13 cellular contexts compared by ENCODE assay signal in genomic region chr20:56443654-56444540, GRCh38. TPM values are rescaled to one million over a fixed set of nuclear protein-coding genes. Genes with fewer than 3 reads are reported as not detected.
A peak's percentile ranks its signal among the peaks of the same experiment; 100 is the strongest.
DNase-seq lines count a peak whose midpoint lies in the region; ATAC-seq and TF ChIP-seq lines count a peak whose summit lies in the region.
"Had no signal": no experiment of that assay in that cellular context is flagged by ENCODE, and none has a peak within 500 bp of the region (broad histone marks: within the 10 kb centered on the region; RNA-seq: fewer than 3 reads in every experiment).

No MANE protein-coding gene starts in this region.

- peak; percentile 23 for DNase-seq in activated T-cell treated with anti-CD3 and anti-CD28 coated beads, Interleukin-2, amount 50 U/mL, for 24 hours
- no peak for DNase-seq in activated T-cell treated with anti-CD3 and anti-CD28 coated beads, Interleukin-2, amount 50 U/mL, for 48 hours
- DNase-seq in T-cell = no peak
- DNase-seq in fibroblast of pulmonary artery (ENCODE audit: low read depth) = peak; percentile 78
- DNase-seq in NCI-H510A treated with DMSO at 0.1 percent for 48 hours (lab: John Stamatoyannopoulos, UW) = no peak
- DNase-seq: NCI-H446; stimulated activated CD4-positive, alpha-beta T cell treated with anti-CD3 and anti-CD28 coated beads, Interleukin-4, amount 100 ng/mL, for 1 hour; substantia nigra had no signal

- peak overlapping the region; percentile 6 for H3K27ac Mint-ChIP-seq in activated T-cell treated with anti-CD3 and anti-CD28 coated beads, Interleukin-2, amount 50 U/mL, for 24 hours
- H3K27ac Mint-ChIP-seq in T-cell = peak overlapping the region; percentile 19 to 28

- POLR2A ChIA-PET in T-cell (lab: Charles Lee) = interaction anchor here in 1 of 2 donors (0.6 kb wide), 1 partner anchor 64 kb away, joined by 3 read pairs; no protein-coding TSS in a partner anchor

- no peaks in the 10 kb centered on the region for H3K27me3 ChIP-seq in rectal smooth muscle tissue (ENCODE audit: control insufficient read depth, insufficient read depth, low read length)

- H3K4me1 Mint-ChIP-seq in activated T-cell treated with anti-CD3 and anti-CD28 coated beads, Interleukin-2, amount 50 U/mL, for 24 hours (ENCODE audit: low read depth) = peaks cover 31% of the 10 kb centered on the region
- H3K4me1 Mint-ChIP-seq in T-cell = peaks cover 29 to 34% (median 32%) of the 10 kb centered on the region in 3 donors

- H3K9ac ChIP-seq in rectal smooth muscle tissue (ENCODE audit: low read length) = no peak overlapping the region

- ATAC-seq in T-cell (replicated peaks in 1 of 4) (no peak), HG03521 (IDR thresholded peaks at IDR 0.05; ENCODE audit: unreplicated experiment) (no peak), GM19397 (IDR thresholded peaks at IDR 0.05; ENCODE audit: unreplicated experiment) (no peak)

- H3K27me3 Mint-ChIP-seq in activated T-cell treated with anti-CD3 and anti-CD28 coated beads, Interleukin-2, amount 50 U/mL, for 24 hours = no peaks in the 10 kb centered on the region
- H3K27me3 Mint-ChIP-seq in T-cell = no peaks in the 10 kb centered on the region

- H3K27ac ChIP-seq in rectal smooth muscle tissue (ENCODE audit: low read depth, low read length) = peak overlapping the region; percentile 45
- H3K27ac ChIP-seq: SK-N-MC had no signal

- H3K4me3 ChIP-seq in fibroblast of pulmonary artery (replicated peaks; ENCODE audit: low read depth, low read length) (peak overlapping the region; percentile 7), rectal smooth muscle tissue (ENCODE audit: low read length) (no peak overlapping the region)
- H3K4me3 ChIP-seq: HAP-1, SK-N-MC had no signal

- H3K36me3 Mint-ChIP-seq in activated T-cell treated with anti-CD3 and anti-CD28 coated beads, Interleukin-2, amount 50 U/mL, for 24 hours (ENCODE audit: low read depth) = peaks cover 12% of the 10 kb centered on the region
- peaks cover 27% of the 10 kb centered on the region for H3K36me3 Mint-ChIP-seq in T-cell

- TF ChIP-seq CTCF in fibroblast of pulmonary artery (IDR thresholded peaks at IDR 0.05; ENCODE audit: low read length, missing control alignments) = no peak

- CTCF ChIA-PET in T-cell (lab: Charles Lee) = interaction anchor here (0.5 to 1.0 kb wide), 4 partner anchors 10 to 54 kb away, joined by 3 read pairs; no protein-coding TSS in a partner anchor

- H3K4me1 ChIP-seq in rectal smooth muscle tissue (ENCODE audit: control insufficient read depth, insufficient read depth, low read length) = no peaks in the 10 kb centered on the region
- H3K4me1 ChIP-seq: HAP-1 had no signal

- H3K36me3 ChIP-seq in rectal smooth muscle tissue (ENCODE audit: control insufficient read depth, insufficient read depth, low read length) = no peaks in the 10 kb centered on the region
- H3K36me3 ChIP-seq: HAP-1 had no signal

- H3K9me3 Mint-ChIP-seq in activated T-cell treated with anti-CD3 and anti-CD28 coated beads, Interleukin-2, amount 50 U/mL, for 24 hours = no peaks in the 10 kb centered on the region
- no peaks in the 10 kb centered on the region for H3K9me3 Mint-ChIP-seq in T-cell

- no peak overlapping the region for H3K4me3 Mint-ChIP-seq in activated T-cell treated with anti-CD3 and anti-CD28 coated beads, Interleukin-2, amount 50 U/mL, for 24 hours
- H3K4me3 Mint-ChIP-seq in T-cell = no peak overlapping the region

RNA-seq across cellular contexts. Expression of gene RTF2, which starts 24.5 kb away (rescaled TPM):
- total RNA-seq in T-cell = 10 to 100 TPM; 55.8 to 69.7 (median 64.8) TPM

RNA-seq across cellular contexts. Expression of gene CASS4, which starts 31.8 kb away (rescaled TPM):
- total RNA-seq in T-cell = 10 to 100 TPM in 3 of 5 donors, 1 to 10 TPM in 2; 8.0 to 13.8 (median 11.2) TPM

RNA-seq across cellular contexts. Expression of gene CSTF1, which starts 51.5 kb away (rescaled TPM):
- total RNA-seq in T-cell = 10 to 100 TPM; 17.3 to 47.7 (median 41.9) TPM

RNA-seq across cellular contexts. Expression of gene AURKA, which starts 51.9 kb away (rescaled TPM):
- total RNA-seq in T-cell = 1 to 10 TPM; 1.3 to 2.3 (median 2.0) TPM

Comparison
In these comparisons a context has a peak if more than half of its experiments do, and no peak if none do; other contexts are left out.
1. DNase-seq: peak in activated T-cell treated with anti-CD3 and anti-CD28 coated beads, Interleukin-2, amount 50 U/mL, for 24 hours (single experiment) and fibroblast of pulmonary artery (single experiment); none in activated T-cell treated with anti-CD3 and anti-CD28 coated beads, Interleukin-2, amount 50 U/mL, for 48 hours (0 of 2), T-cell (0 of 34) and NCI-H510A treated with DMSO at 0.1 percent for 48 hours (single experiment).